ENCODE assay signal across 10 cellular contexts in the genomic region with DNA sequence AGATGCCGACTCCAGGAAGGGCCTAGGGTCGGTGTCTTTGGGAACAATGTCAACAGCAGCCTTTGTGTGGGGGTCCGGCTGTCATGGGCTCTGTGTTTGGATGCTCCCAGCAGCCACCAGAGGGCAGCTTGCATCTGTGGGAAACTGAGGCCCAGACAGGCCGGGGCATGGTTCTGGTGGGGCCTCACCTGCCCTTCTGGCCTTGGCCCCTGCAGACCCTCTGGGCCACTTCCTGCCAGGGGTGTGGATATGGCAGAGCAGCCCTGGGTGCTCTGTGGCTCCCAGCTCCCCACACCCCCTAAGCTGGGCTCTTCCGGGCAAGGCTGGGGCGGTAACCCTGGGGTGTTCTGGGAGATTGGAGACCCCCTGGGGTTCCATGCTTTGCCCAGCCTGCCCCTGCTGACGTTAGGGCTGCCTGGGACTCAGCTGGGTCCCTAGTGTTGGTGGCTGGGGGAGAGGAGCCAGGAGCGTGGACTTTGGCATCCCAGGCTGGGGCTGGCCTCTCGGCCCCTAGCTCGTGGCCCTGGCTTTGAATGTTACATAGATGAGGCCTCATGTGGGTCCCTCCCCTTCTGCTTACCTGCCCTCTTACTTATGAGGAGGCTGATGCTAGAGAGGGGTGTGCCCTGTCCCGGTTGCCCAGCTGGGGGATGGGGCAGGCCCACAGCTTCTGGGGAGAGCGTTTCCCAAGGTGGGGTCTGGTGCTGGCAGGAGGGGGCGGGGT. TPM values are rescaled to one million over a fixed set of nuclear protein-coding genes. Genes with fewer than 3 reads are reported as not detected.
DNase-seq lines count a peak whose midpoint lies in the region; ATAC-seq and TF ChIP-seq lines count a peak whose summit lies in the region.
"Had no signal": no experiment of that assay in that cellular context is flagged by ENCODE, and none has a peak within 500 bp of the region (broad histone marks: within the 10 kb centered on the region; RNA-seq: fewer than 3 reads in every experiment).

No MANE protein-coding gene starts in this region.

- no peak overlapping the region for H3K4me3 ChIP-seq in OCI-LY3 (ENCODE audit: low read length)
- no peak overlapping the region for H3K4me3 ChIP-seq in vagina
- H3K4me3 ChIP-seq: thoracic aorta had no signal

- no peak overlapping the region for H3K4me3 Mint-ChIP-seq in stimulated activated naive CD8-positive, alpha-beta T cell treated with anti-CD3 and anti-CD28 coated beads, Interleukin-15, amount 100 ng/mL, for 72 hours

- no peak for ATAC-seq in stimulated activated naive CD8-positive, alpha-beta T cell treated with anti-CD3 and anti-CD28 coated beads, Interleukin-15, Interleukin-2, amounts not matched to agents 100 U/mL and 50 U/mL, for 24 hours
- no peak for ATAC-seq in stimulated activated naive CD8-positive, alpha-beta T cell treated with anti-CD3 and anti-CD28 coated beads, Interleukin-15, amount 100 ng/mL, for 72 hours
- ATAC-seq in left colon (peak; percentile 12), HG03135 (IDR thresholded peaks at IDR 0.05; ENCODE audit: unreplicated experiment) (no peak), HG03378 (IDR thresholded peaks at IDR 0.05; ENCODE audit: unreplicated experiment) (no peak)

- no peaks in the 10 kb centered on the region for H3K9me3 ChIP-seq in OCI-LY3 (ENCODE audit: insufficient read depth, low read length)
- no peaks in the 10 kb centered on the region for H3K9me3 ChIP-seq in vagina
- H3K9me3 ChIP-seq: thoracic aorta had no signal

- no peaks in the 10 kb centered on the region for H3K9me3 Mint-ChIP-seq in stimulated activated naive CD8-positive, alpha-beta T cell treated with anti-CD3 and anti-CD28 coated beads, Interleukin-15, amount 100 ng/mL, for 72 hours

- intact Hi-C loops in left colon (cut with DNase I, micrococcal nuclease) (no loop called here), vagina (cut with DNase I) (no loop called here)

- H3K27ac Mint-ChIP-seq in stimulated activated naive CD8-positive, alpha-beta T cell treated with anti-CD3 and anti-CD28 coated beads, Interleukin-15, amount 100 ng/mL, for 72 hours: no peak overlapping the region

- peaks cover 11% of the 10 kb centered on the region for H3K79me2 ChIP-seq in OCI-LY3 (ENCODE audit: low read length)

- H2AFZ ChIP-seq in OCI-LY3 (ENCODE audit: low read depth, low read length): no peak overlapping the region

- H3K27ac ChIP-seq in OCI-LY3 (ENCODE audit: low read length) (no peak overlapping the region), vagina (peak overlapping the region; percentile 90)
- H3K27ac ChIP-seq: thoracic aorta had no signal

- H3K27me3 ChIP-seq in OCI-LY3 (ENCODE audit: low read depth, low read length): no peaks in the 10 kb centered on the region
- no peaks in the 10 kb centered on the region for H3K27me3 ChIP-seq in vagina

- H3K4me1 ChIP-seq in OCI-LY3 (ENCODE audit: low read length): peaks cover 11% of the 10 kb centered on the region
- H3K4me1 ChIP-seq in vagina: peaks cover 96% of the 10 kb centered on the region

- no peak overlapping the region for H3K4me2 ChIP-seq in OCI-LY3 (ENCODE audit: low read length)

- TF ChIP-seq CTCF in OCI-LY3 (IDR thresholded peaks at IDR 0.05; ENCODE audit: low read depth, low read length): peak; percentile 48
- no peak for TF ChIP-seq CTCF in vagina (IDR thresholded peaks at IDR 0.05)

- peaks cover 6% of the 10 kb centered on the region for H3K27me3 Mint-ChIP-seq in stimulated activated naive CD8-positive, alpha-beta T cell treated with anti-CD3 and anti-CD28 coated beads, Interleukin-15, amount 100 ng/mL, for 72 hours

- TF ChIP-seq POLR2A in vagina (IDR thresholded peaks at IDR 0.05): no peak

- DNase-seq in stimulated activated naive CD8-positive, alpha-beta T cell treated with anti-CD3 and anti-CD28 coated beads, Interleukin-15, Interleukin-2, amounts not matched to agents 100 U/mL and 50 U/mL, for 24 hours: peak; percentile 45
- no peak for DNase-seq in stimulated activated naive CD8-positive, alpha-beta T cell treated with anti-CD3 and anti-CD28 coated beads, Interleukin-15, amount 100 ng/mL, for 72 hours
- DNase-seq in left colon (no peak), vagina (ENCODE audit: extremely low spot score in 2 of 2) (no peak), COR-L47 (lab: John Stamatoyannopoulos, UW) (no peak)
- DNase-seq: NCI-H2029 treated with DMSO at 0.1 percent for 48 hours had no signal

- H3K4me1 Mint-ChIP-seq in stimulated activated naive CD8-positive, alpha-beta T cell treated with anti-CD3 and anti-CD28 coated beads, Interleukin-15, amount 100 ng/mL, for 72 hours: peaks cover 12% of the 10 kb centered on the region

- peaks cover 82% of the 10 kb centered on the region for H4K20me1 ChIP-seq in OCI-LY3 (ENCODE audit: insufficient read depth, low read length)

- H3K36me3 ChIP-seq in OCI-LY3 (replicated peaks; ENCODE audit: low read depth, low read length): no peaks in the 10 kb centered on the region
- H3K36me3 ChIP-seq in vagina: no peaks in the 10 kb centered on the region
- H3K36me3 ChIP-seq: thoracic aorta had no signal

- H3K9ac ChIP-seq in OCI-LY3 (ENCODE audit: low read length): no peak overlapping the region

RNA-seq across cellular contexts. Expression of a gene that starts 38.3 kb away (rescaled TPM):
- total RNA-seq in left colon (10 to 100 TPM; 68.3 to 88.9 TPM), vagina (49.4 TPM)
